Comparison of ENCODE assay signal across 2 cellular contexts in genomic region chr10:29229258-29229705, GRCh38.
TF ChIP-seq lines count a peak whose summit lies in the region.

No MANE protein-coding gene starts in this region.

TF ChIP-seq in GM23338, 12 proteins besides CTCF, POLR2A, EP300 and RAD21 (continued from another document):
- TF ChIP-seq REST (IDR thresholded peaks at IDR 0.05; ENCODE audit: unreplicated experiment), result no peak
- TF ChIP-seq EZH2 (IDR thresholded peaks at IDR 0.05; ENCODE audit: low read depth, unreplicated experiment), result no peak
- no peak for TF ChIP-seq STAT1 (IDR thresholded peaks at IDR 0.05; ENCODE audit: unreplicated experiment)
- no peak for TF ChIP-seq NANOG (IDR thresholded peaks at IDR 0.05; ENCODE audit: borderline replicate concordance)
- TF ChIP-seq ZNF331 (CRISPR knock-in tag; IDR thresholded peaks at IDR 0.05; ENCODE audit: low read depth), result no peak
- TF ChIP-seq ZNF462 (CRISPR knock-in tag; IDR thresholded peaks at IDR 0.05), result no peak
- TF ChIP-seq CREB1 (CRISPR knock-in tag; IDR thresholded peaks at IDR 0.05; ENCODE audit: low read depth), result no peak
- no peak for TF ChIP-seq ETS1 (IDR thresholded peaks at IDR 0.05)

TF ChIP-seq in WTC11, 78 proteins besides CTCF, POLR2A, EP300 and RAD21 (continued from another document):
- no peak for TF ChIP-seq PRDM15 (CRISPR knock-in tag; IDR thresholded peaks at IDR 0.05)
